14 cellular contexts compared by ENCODE assay signal in genomic region chr12:34396861-34397590, GRCh38.
DNase-seq lines count a peak whose midpoint lies in the region; ATAC-seq and TF ChIP-seq lines count a peak whose summit lies in the region.
"Had no signal": no experiment of that assay in that cellular context is flagged by ENCODE, and none has a peak within 500 bp of the region (broad histone marks: within the 10 kb centered on the region; RNA-seq: fewer than 3 reads in every experiment).

No MANE protein-coding gene starts in this region.

- H3K27me3 Mint-ChIP-seq in MCF 10A (ENCODE audit: insufficient read depth, unreplicated experiment) (no peaks in the 10 kb centered on the region), endodermal cell (ENCODE audit: insufficient read depth) (peaks cover 4% of the 10 kb centered on the region)
- no peaks in the 10 kb centered on the region for H3K27me3 Mint-ChIP-seq in natural killer cell treated with Interleukin-12 subunit alpha and Interleukin-12 subunit beta and Interleukin-15 and Interleukin-18, amount 100 ng/mL, for 72 hours
- H3K27me3 Mint-ChIP-seq: activated naive CD8-positive, alpha-beta T cell treated with anti-CD3 and anti-CD28 coated beads, Interleukin-2, amount 50 U/mL, for 24 hours; B cell had no signal

- H3K36me3 ChIP-seq in breast epithelium, result no peaks in the 10 kb centered on the region
- H3K36me3 ChIP-seq in endodermal cell (ENCODE audit: control insufficient read depth, insufficient read depth, low read length), result no peaks in the 10 kb centered on the region
- H3K36me3 ChIP-seq in vagina, result no peaks in the 10 kb centered on the region

- H3K27me3 ChIP-seq in breast epithelium (no peaks in the 10 kb centered on the region), endodermal cell (ENCODE audit: control insufficient read depth, insufficient read depth, low read length, poor library complexity, severe bottlenecking) (no peaks in the 10 kb centered on the region), vagina (no peaks in the 10 kb centered on the region)

- H3K4me1 ChIP-seq in breast epithelium, result no peaks in the 10 kb centered on the region
- no peaks in the 10 kb centered on the region for H3K4me1 ChIP-seq in endodermal cell (ENCODE audit: control insufficient read depth, insufficient read depth, low read length)
- no peaks in the 10 kb centered on the region for H3K4me1 ChIP-seq in vagina

- BruUV-seq in MCF 10A (replicated peaks; lab: Mats Ljungman, UMichigan), result no TSS peak

- no peak overlapping the region for H3K27ac ChIP-seq in breast epithelium
- H3K27ac ChIP-seq in endodermal cell (ENCODE audit: low read depth, low read length), result no peak overlapping the region
- H3K27ac ChIP-seq in vagina, result no peak overlapping the region

- no peak for TF ChIP-seq POLR2A in breast epithelium (IDR thresholded peaks at IDR 0.05)
- TF ChIP-seq POLR2A in vagina (IDR thresholded peaks at IDR 0.05), result no peak

- H3K36me3 Mint-ChIP-seq in MCF 10A (ENCODE audit: insufficient read depth, unreplicated experiment), result no peaks in the 10 kb centered on the region
- peaks cover 2% of the 10 kb centered on the region for H3K36me3 Mint-ChIP-seq in endodermal cell (ENCODE audit: low read depth)
- H3K36me3 Mint-ChIP-seq in natural killer cell treated with Interleukin-12 subunit alpha and Interleukin-12 subunit beta and Interleukin-15 and Interleukin-18, amount 100 ng/mL, for 72 hours, result peaks cover 4% of the 10 kb centered on the region

- ATAC-seq in natural killer cell treated with Interleukin-12 subunit alpha and Interleukin-12 subunit beta and Interleukin-15 and Interleukin-18, amount 100 ng/mL, for 72 hours, result no peak
- ATAC-seq: activated CD4-positive, CD25-positive, alpha-beta regulatory T cell treated with anti-CD3 and anti-CD28 coated beads, Interleukin-2, amount 50 U/mL, for 24 hours; activated naive CD8-positive, alpha-beta T cell treated with anti-CD3 and anti-CD28 coated beads, Interleukin-2, amount 50 U/mL, for 24 hours had no signal

- H3K27ac Mint-ChIP-seq in MCF 10A (ENCODE audit: low read depth, unreplicated experiment), result no peak overlapping the region
- H3K27ac Mint-ChIP-seq in endodermal cell, result no peak overlapping the region
- H3K27ac Mint-ChIP-seq in natural killer cell treated with Interleukin-12 subunit alpha and Interleukin-12 subunit beta and Interleukin-15 and Interleukin-18, amount 100 ng/mL, for 72 hours, result no peak overlapping the region
- H3K27ac Mint-ChIP-seq: activated naive CD8-positive, alpha-beta T cell treated with anti-CD3 and anti-CD28 coated beads, Interleukin-2, amount 50 U/mL, for 24 hours; B cell had no signal

- H3K9me3 Mint-ChIP-seq in MCF 10A (ENCODE audit: unreplicated experiment), result no peaks in the 10 kb centered on the region
- H3K9me3 Mint-ChIP-seq in endodermal cell, result peaks cover 100% of the 10 kb centered on the region
- H3K9me3 Mint-ChIP-seq in natural killer cell treated with Interleukin-12 subunit alpha and Interleukin-12 subunit beta and Interleukin-15 and Interleukin-18, amount 100 ng/mL, for 72 hours, result peaks cover 4% of the 10 kb centered on the region
- H3K9me3 Mint-ChIP-seq: activated naive CD8-positive, alpha-beta T cell treated with anti-CD3 and anti-CD28 coated beads, Interleukin-2, amount 50 U/mL, for 24 hours had no signal

- H3K4me1 Mint-ChIP-seq in MCF 10A (ENCODE audit: insufficient read depth, unreplicated experiment) (no peaks in the 10 kb centered on the region), endodermal cell (no peaks in the 10 kb centered on the region)
- no peaks in the 10 kb centered on the region for H3K4me1 Mint-ChIP-seq in natural killer cell treated with Interleukin-12 subunit alpha and Interleukin-12 subunit beta and Interleukin-15 and Interleukin-18, amount 100 ng/mL, for 72 hours (ENCODE audit: low read depth in 2 of 2)
- H3K4me1 Mint-ChIP-seq: activated naive CD8-positive, alpha-beta T cell treated with anti-CD3 and anti-CD28 coated beads, Interleukin-2, amount 50 U/mL, for 24 hours; B cell had no signal

- H3K4me3 Mint-ChIP-seq in MCF 10A (ENCODE audit: unreplicated experiment) (no peak overlapping the region), endodermal cell (no peak overlapping the region)
- no peak overlapping the region for H3K4me3 Mint-ChIP-seq in natural killer cell treated with Interleukin-12 subunit alpha and Interleukin-12 subunit beta and Interleukin-15 and Interleukin-18, amount 100 ng/mL, for 72 hours
- H3K4me3 Mint-ChIP-seq: activated naive CD8-positive, alpha-beta T cell treated with anti-CD3 and anti-CD28 coated beads, Interleukin-2, amount 50 U/mL, for 24 hours; B cell had no signal

- peaks cover 96 to 99% of the 10 kb centered on the region in 2 donors for H3K9me3 ChIP-seq in breast epithelium
- peaks cover 21% of the 10 kb centered on the region for H3K9me3 ChIP-seq in endodermal cell (ENCODE audit: control insufficient read depth, low read length)
- no peaks in the 10 kb centered on the region for H3K9me3 ChIP-seq in vagina

- H3K9ac ChIP-seq in endodermal cell (ENCODE audit: extremely low read depth, low read length, poor library complexity, severe bottlenecking), result no peak overlapping the region

- peak; percentile 8 to 48 for DNase-seq in breast epithelium (ENCODE audit: low spot score in 2 of 2)
- no peak for DNase-seq in MCF 10A (ENCODE audit: unreplicated experiment)
- DNase-seq in endodermal cell, result peak; percentile 19
- peak; percentile 56 for DNase-seq in natural killer cell treated with Interleukin-12 subunit alpha and Interleukin-12 subunit beta and Interleukin-15 and Interleukin-18, amount 100 ng/mL, for 72 hours (ENCODE audit: low spot score)
- DNase-seq in vagina (ENCODE audit: extremely low spot score in 2 of 2), result peak; percentile 78 to 87
- DNase-seq in NCI-H2081 treated with DMSO at 0.1 percent for 48 hours (lab: John Stamatoyannopoulos, UW), result no peak
- no peak for DNase-seq in NAMALWA (ENCODE audit: low spot score)
- DNase-seq in NCI-H146 treated with DMSO at 0.1 percent for 48 hours (lab: John Stamatoyannopoulos, UW; ENCODE audit: unreplicated experiment), result no peak
- DNase-seq: activated naive CD8-positive, alpha-beta T cell treated with anti-CD3 and anti-CD28 coated beads, Interleukin-2, amount 50 U/mL, for 24 hours; effector CD8-positive, alpha-beta T cell; MM.1S; NCI-H524 had no signal

- CTCF ChIA-PET in MCF 10A (lab: Yijun Ruan, JAX), result no interaction called here

- POLR2A ChIA-PET in MCF 10A (lab: Yijun Ruan, JAX), result no interaction called here

- TF ChIP-seq CTCF in breast epithelium (IDR thresholded peaks at IDR 0.05) (no peak), MCF 10A (IDR thresholded peaks at IDR 0.05; ENCODE audit: unreplicated experiment) (no peak), endodermal cell (conservative IDR thresholded peaks at IDR 0.05) (no peak), vagina (IDR thresholded peaks at IDR 0.05) (no peak)

- intact Hi-C loops in breast epithelium (cut with DNase I; ENCODE audit: low total_unique reads) (no loop called here), MCF 10A (cut with micrococcal nuclease) (no loop called here), vagina (cut with DNase I) (no loop called here)

- 52 to 61% methylated on average over 14 to 20 of the region's 20 CpGs for WGBS in endodermal cell (ENCODE audit: insufficient coverage in 1 of 2, insufficient read length in 1 of 2), 2 experiments

- H3K4me3 ChIP-seq in breast epithelium (no peak overlapping the region), endodermal cell (ENCODE audit: low read length) (no peak overlapping the region), vagina (no peak overlapping the region)

Comparison
In these comparisons a context has a peak if more than half of its experiments do, and no peak if none do; other contexts are left out.
1. DNase-seq: peak in breast epithelium (2 of 2), endodermal cell (single experiment), natural killer cell treated with Interleukin-12 subunit alpha and Interleukin-12 subunit beta and Interleukin-15 and Interleukin-18, amount 100 ng/mL, for 72 hours (single experiment) and vagina (2 of 2); none in MCF 10A (single experiment), NCI-H2081 treated with DMSO at 0.1 percent for 48 hours (single experiment), NAMALWA (single experiment) and NCI-H146 treated with DMSO at 0.1 percent for 48 hours (single experiment).